27 cellular contexts compared by ENCODE assay signal in genomic region chr17:30541802-30542201, GRCh38.
"Had no signal": no experiment of that assay in that cellular context is flagged by ENCODE, and none has a peak within 500 bp of the region (broad histone marks: within the 10 kb centered on the region; RNA-seq: fewer than 3 reads in every experiment).

No MANE protein-coding gene starts in this region.

- H3K4me1 Mint-ChIP-seq: activated CD4-positive, alpha-beta T cell treated with anti-CD3 and anti-CD28 coated beads, Interleukin-2, amount 10 ng/mL, durations not matched to agents 24 days and 14 days; activated naive CD8-positive, alpha-beta T cell treated with anti-CD3 and anti-CD28 coated beads for 36 hours; activated T-helper 17 cell treated with anti-CD3 and anti-CD28 coated beads, Interleukin-2, amount 50 U/mL, for 72 hours had no signal

- H3K4me3 ChIP-seq: MG63, SJCRH30, SK-N-MC had no signal

- H3K4me3 Mint-ChIP-seq: activated CD4-positive, alpha-beta T cell treated with anti-CD3 and anti-CD28 coated beads, Interleukin-2, amount 10 ng/mL, durations not matched to agents 24 days and 14 days; activated CD8-positive, alpha-beta T cell treated with anti-CD3 and anti-CD28 coated beads for 36 hours; activated naive CD8-positive, alpha-beta T cell treated with anti-CD3 and anti-CD28 coated beads for 36 hours; activated T-cell treated with anti-CD3 and anti-CD28 coated beads, Interleukin-2, amount 50 U/mL, for 72 hours; activated T-helper 17 cell treated with anti-CD3 and anti-CD28 coated beads, Interleukin-2, amount 50 U/mL, for 72 hours had no signal

- ATAC-seq: activated CD8-positive, alpha-beta T cell treated with anti-CD3 and anti-CD28 coated beads for 36 hours; activated T-cell treated with anti-CD3 and anti-CD28 coated beads, Interleukin-2, amount 50 U/mL, for 72 hours; activated T-helper 17 cell treated with anti-CD3 and anti-CD28 coated beads, Interleukin-2, amount 50 U/mL, for 72 hours; Panc1 had no signal

- H3K36me3 Mint-ChIP-seq: activated naive CD8-positive, alpha-beta T cell treated with anti-CD3 and anti-CD28 coated beads for 36 hours had no signal

- H3K27me3 Mint-ChIP-seq: activated CD4-positive, alpha-beta T cell treated with anti-CD3 and anti-CD28 coated beads, Interleukin-2, amount 10 ng/mL, durations not matched to agents 24 days and 14 days; activated CD8-positive, alpha-beta T cell treated with anti-CD3 and anti-CD28 coated beads for 36 hours; activated naive CD8-positive, alpha-beta T cell treated with anti-CD3 and anti-CD28 coated beads for 36 hours; activated T-helper 17 cell treated with anti-CD3 and anti-CD28 coated beads, Interleukin-2, amount 50 U/mL, for 72 hours had no signal

- H3K9me3 ChIP-seq: MG63, SJCRH30 had no signal

- H3K27ac Mint-ChIP-seq: activated CD4-positive, alpha-beta T cell treated with anti-CD3 and anti-CD28 coated beads, Interleukin-2, amount 10 ng/mL, durations not matched to agents 24 days and 14 days; activated CD8-positive, alpha-beta T cell treated with anti-CD3 and anti-CD28 coated beads for 36 hours; activated naive CD8-positive, alpha-beta T cell treated with anti-CD3 and anti-CD28 coated beads for 36 hours; activated T-cell treated with anti-CD3 and anti-CD28 coated beads, Interleukin-2, amount 50 U/mL, for 72 hours; activated T-helper 17 cell treated with anti-CD3 and anti-CD28 coated beads, Interleukin-2, amount 50 U/mL, for 72 hours had no signal

- H3K9me3 Mint-ChIP-seq: activated CD4-positive, alpha-beta T cell treated with anti-CD3 and anti-CD28 coated beads, Interleukin-2, amount 10 ng/mL, durations not matched to agents 24 days and 14 days; activated CD8-positive, alpha-beta T cell treated with anti-CD3 and anti-CD28 coated beads for 36 hours; activated naive CD8-positive, alpha-beta T cell treated with anti-CD3 and anti-CD28 coated beads for 36 hours; activated T-cell treated with anti-CD3 and anti-CD28 coated beads, Interleukin-2, amount 50 U/mL, for 72 hours; activated T-helper 17 cell treated with anti-CD3 and anti-CD28 coated beads, Interleukin-2, amount 50 U/mL, for 72 hours had no signal

- DNase-seq: activated CD4-positive, alpha-beta T cell treated with anti-CD3 and anti-CD28 coated beads, Interleukin-2, amount 10 ng/mL, durations not matched to agents 24 days and 14 days; activated CD4-positive, alpha-beta T cell treated with anti-CD3 and anti-CD28 coated beads, Interleukin-2, amount 50 U/mL, for 4 hours; activated CD8-positive, alpha-beta T cell treated with anti-CD3 and anti-CD28 coated beads for 36 hours; activated effector memory CD4-positive, alpha-beta T cell treated with anti-CD3 and anti-CD28 coated beads, Interleukin-2, amount 50 U/mL, for 16 hours; activated naive CD4-positive, alpha-beta T cell; activated naive CD4-positive, alpha-beta T cell treated with anti-CD3 and anti-CD28 coated beads, Interleukin-2, amount 50 U/mL, for 16 hours; activated naive CD8-positive, alpha-beta T cell treated with anti-CD3 and anti-CD28 coated beads for 36 hours; activated T-cell treated with anti-CD3 and anti-CD28 coated beads, Interleukin-2, amount 50 U/mL, for 1 hour; activated T-cell treated with anti-CD3 and anti-CD28 coated beads, Interleukin-2, amount 50 U/mL, for 72 hours; amniotic stem cell; aorta; brain microvascular endothelial cell; central memory CD4-positive, alpha-beta T cell; Kasumi-1; KG1; MG63; NCI-H1048; NCI-H1436 treated with DMSO at 0.1 percent for 48 hours; NCI-H187 treated with DMSO at 0.1 percent for 48 hours; NCI-H2081; NCI-H226; NCI-H446 treated with DMSO at 0.1 percent for 48 hours; SJCRH30; T1000 had no signal

- H3K27ac ChIP-seq: brain microvascular endothelial cell, SJCRH30, SK-N-MC had no signal

- H3K36me3 ChIP-seq: brain microvascular endothelial cell, MG63, SJCRH30 had no signal

- H3K27me3 ChIP-seq: brain microvascular endothelial cell, MG63, SJCRH30 had no signal
